Comparison of ENCODE assay signal across 13 cellular contexts in the genomic region with DNA sequence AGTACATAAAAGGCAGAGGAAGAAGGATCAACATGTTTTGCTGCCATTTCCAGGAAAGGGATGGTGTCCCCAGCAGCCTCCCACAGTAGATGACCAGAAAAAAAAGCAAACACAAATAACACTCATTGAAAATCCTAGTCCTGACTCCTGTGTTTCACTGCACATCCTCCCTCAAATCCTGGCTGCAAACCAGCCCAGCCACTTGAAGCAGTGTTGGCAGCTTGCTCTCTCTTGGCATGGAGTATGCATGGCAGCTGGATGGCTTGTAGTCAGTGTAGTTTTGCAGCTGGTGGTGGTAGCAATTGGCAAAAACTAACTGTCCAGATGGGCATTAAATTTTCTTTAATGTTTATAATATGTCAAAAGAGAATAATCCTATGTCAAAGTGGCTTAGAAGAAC.
DNase-seq lines count a peak whose midpoint lies in the region; TF ChIP-seq lines count a peak whose summit lies in the region.
"Had no signal": no experiment of that assay in that cellular context is flagged by ENCODE, and none has a peak within 500 bp of the region (broad histone marks: within the 10 kb centered on the region; RNA-seq: fewer than 3 reads in every experiment).

No MANE protein-coding gene starts in this region.

- no peak overlapping the region for H2AFZ ChIP-seq in Karpas-422 (ENCODE audit: low read length)

- H3K4me3 ChIP-seq in fibroblast of the aortic adventitia (ENCODE audit: low read depth, low read length) = no peak overlapping the region
- H3K4me3 ChIP-seq in prostate gland = no peak overlapping the region
- H3K4me3 ChIP-seq in Karpas-422 (ENCODE audit: low read length) = no peak overlapping the region
- H3K4me3 ChIP-seq: HAP-1, stomach had no signal

- H4K20me1 ChIP-seq in Karpas-422 (ENCODE audit: insufficient read depth, low read depth, low read length) = no peaks in the 10 kb centered on the region

- H3K27me3 ChIP-seq in prostate gland (replicated peaks; ENCODE audit: insufficient read depth) = no peaks in the 10 kb centered on the region
- H3K27me3 ChIP-seq in Karpas-422 (ENCODE audit: low read length) = no peaks in the 10 kb centered on the region
- H3K27me3 ChIP-seq: stomach had no signal

- H3K4me1 ChIP-seq in prostate gland (replicated peaks) (no peaks in the 10 kb centered on the region), Karpas-422 (ENCODE audit: low read length) (no peaks in the 10 kb centered on the region)
- H3K4me1 ChIP-seq: HAP-1 had no signal

- H3K36me3 ChIP-seq in prostate gland = no peaks in the 10 kb centered on the region
- H3K36me3 ChIP-seq in Karpas-422 (ENCODE audit: insufficient read depth, low read length) = no peaks in the 10 kb centered on the region
- H3K36me3 ChIP-seq: HAP-1, stomach had no signal

- H3K36me3 Mint-ChIP-seq in type B pancreatic cell = no peaks in the 10 kb centered on the region

- H3K27me3 Mint-ChIP-seq in type B pancreatic cell = peaks cover 14% of the 10 kb centered on the region

- no peak overlapping the region for H3K27ac Mint-ChIP-seq in type B pancreatic cell
- H3K27ac Mint-ChIP-seq: activated CD4-positive, alpha-beta memory T cell treated with anti-CD3 and anti-CD28 coated beads, Interleukin-2, amount 10 ng/mL, durations not matched to agents 7 days and 5 days; naive B cell had no signal

- intact Hi-C loops in prostate gland (cut with DNase I) = loop anchor here (10.0 kb wide), 1 partner anchor 97 kb away; a partner anchor contains a TSS

- H3K27ac ChIP-seq in prostate gland (no peak overlapping the region), Karpas-422 (ENCODE audit: low read length) (no peak overlapping the region)
- H3K27ac ChIP-seq: stomach had no signal

- H3K9me2 ChIP-seq in Karpas-422 (replicated peaks; ENCODE audit: insufficient read depth, low read length) = no peaks in the 10 kb centered on the region

- H3K9ac ChIP-seq in Karpas-422 (ENCODE audit: low read length) = no peak overlapping the region

- H3K4me2 ChIP-seq in Karpas-422 (ENCODE audit: low read depth, low read length, poor library complexity, severe bottlenecking) = no peak overlapping the region

- H3K9me3 ChIP-seq in prostate gland = no peaks in the 10 kb centered on the region
- no peaks in the 10 kb centered on the region for H3K9me3 ChIP-seq in Karpas-422 (ENCODE audit: low read length)
- H3K9me3 ChIP-seq: stomach had no signal

- TF ChIP-seq POLR2A in prostate gland (IDR thresholded peaks at IDR 0.05) = no peak

- no peaks in the 10 kb centered on the region for H3K9me3 Mint-ChIP-seq in type B pancreatic cell
- H3K9me3 Mint-ChIP-seq: activated CD4-positive, alpha-beta memory T cell treated with anti-CD3 and anti-CD28 coated beads, Interleukin-2, amount 10 ng/mL, durations not matched to agents 7 days and 5 days had no signal

- H3K4me3 Mint-ChIP-seq in type B pancreatic cell = no peak overlapping the region
- H3K4me3 Mint-ChIP-seq: activated CD4-positive, alpha-beta memory T cell treated with anti-CD3 and anti-CD28 coated beads, Interleukin-2, amount 10 ng/mL, durations not matched to agents 7 days and 5 days; naive B cell had no signal

- TF ChIP-seq CTCF in fibroblast of the aortic adventitia (IDR thresholded peaks at IDR 0.05; ENCODE audit: insufficient read depth, low read length) = no peak
- no peak for TF ChIP-seq CTCF in prostate gland (IDR thresholded peaks at IDR 0.05)
- no peak for TF ChIP-seq CTCF in type B pancreatic cell (conservative IDR thresholded peaks at IDR 0.05)

- DNase-seq in HT1080 (ENCODE audit: low read depth) (peak; percentile 10), NCI-H510A treated with DMSO at 0.1 percent for 48 hours (lab: John Stamatoyannopoulos, UW) (peak; percentile 67), fibroblast of the aortic adventitia (ENCODE audit: low read depth) (peak; percentile 25), prostate gland (ENCODE audit: low spot score) (peak; percentile 67), type B pancreatic cell (ENCODE audit: extremely low spot score, unreplicated experiment) (no peak), NCI-H187 (lab: John Stamatoyannopoulos, UW) (no peak), Karpas-422 (no peak), foreskin melanocyte (no peak)
- DNase-seq: activated CD4-positive, alpha-beta memory T cell treated with anti-CD3 and anti-CD28 coated beads, Interleukin-2, amount 10 ng/mL, durations not matched to agents 7 days and 5 days; naive B cell; NCI-H1417; stomach had no signal

- H3K79me2 ChIP-seq in Karpas-422 (ENCODE audit: low read length) = no peaks in the 10 kb centered on the region

- H3K4me1 Mint-ChIP-seq in type B pancreatic cell (ENCODE audit: unreplicated experiment) = no peaks in the 10 kb centered on the region
- H3K4me1 Mint-ChIP-seq: activated CD4-positive, alpha-beta memory T cell treated with anti-CD3 and anti-CD28 coated beads, Interleukin-2, amount 10 ng/mL, durations not matched to agents 7 days and 5 days; naive B cell had no signal

Comparison
In these comparisons a context has a peak if more than half of its experiments do, and no peak if none do; other contexts are left out.
1. DNase-seq: peak in HT1080 (single experiment), NCI-H510A treated with DMSO at 0.1 percent for 48 hours (single experiment), fibroblast of the aortic adventitia (single experiment) and prostate gland (single experiment); none in type B pancreatic cell (single experiment), NCI-H187 (0 of 2), Karpas-422 (single experiment) and foreskin melanocyte (single experiment).